In genomic region chr2:74267068-74267467, GRCh38 we compare ENCODE assay signal across 9 cellular contexts.
DNase-seq lines count a peak whose midpoint lies in the region; ATAC-seq lines count a peak whose summit lies in the region.
"Had no signal": no experiment of that assay in that cellular context is flagged by ENCODE, and none has a peak within 500 bp of the region (broad histone marks: within the 10 kb centered on the region; RNA-seq: fewer than 3 reads in every experiment).

No MANE protein-coding gene starts in this region.

- DNase-seq in NCI-H345 (lab: John Stamatoyannopoulos, UW) (peak; percentile 7), NCI-H345 treated with DMSO at 0.1 percent for 48 hours (lab: John Stamatoyannopoulos, UW; ENCODE audit: unreplicated experiment) (no peak), NCI-H2227 (lab: John Stamatoyannopoulos, UW; ENCODE audit: unreplicated experiment) (peak; percentile 52), activated T-cell treated with anti-CD3 and anti-CD28 coated beads for 24 hours (ENCODE audit: low read depth) (peak; percentile 12), left kidney (ENCODE audit: low read depth, low spot score) (peak; percentile 43), NCI-H446 (lab: John Stamatoyannopoulos, UW) (no peak)
- DNase-seq: right cardiac atrium had no signal

- no peak for ATAC-seq in GM18519 (IDR thresholded peaks at IDR 0.05; ENCODE audit: low FRiP score, unreplicated experiment)
- no peak for ATAC-seq in GM18502 (IDR thresholded peaks at IDR 0.05; ENCODE audit: poor library complexity, unreplicated experiment)

Comparison
In these comparisons a context has a peak if more than half of its experiments do, and no peak if none do; other contexts are left out.
1. DNase-seq: peak in NCI-H345 (single experiment), NCI-H2227 (single experiment), activated T-cell treated with anti-CD3 and anti-CD28 coated beads for 24 hours (single experiment) and left kidney (single experiment); none in NCI-H345 treated with DMSO at 0.1 percent for 48 hours (single experiment) and NCI-H446 (0 of 2).